In genomic region chr1:226608699-226609505, GRCh38 we compare ENCODE assay signal across 8 cellular contexts.
DNase-seq lines count a peak whose midpoint lies in the region; ATAC-seq and TF ChIP-seq lines count a peak whose summit lies in the region.

No MANE protein-coding gene starts in this region.

- H3K27ac Mint-ChIP-seq in nephron progenitor cell = no peak overlapping the region

- DNase-seq in DND-41 = peak; percentile 69
- peak; percentile 87 for DNase-seq in NT2/D1 (ENCODE audit: low read depth, low spot score)
- peak; percentile 87 for DNase-seq in activated CD8-positive, alpha-beta memory T cell treated with anti-CD3 and anti-CD28 coated beads, Interleukin-2, amount 50 U/mL, for 48 hours
- DNase-seq in esophagus muscularis mucosa (ENCODE audit: extremely low spot score) = no peak
- peak; percentile 86 for DNase-seq in nephron progenitor cell
- DNase-seq in superior temporal gyrus (ENCODE audit: extremely low spot score) = peak; percentile 73
- no peak for DNase-seq in NK-92 treated with Interleukin-12 subunit alpha and Interleukin-12 subunit beta, amount 100 ng/mL, for 24 hours (lab: John Stamatoyannopoulos, UW)

- H3K4me2 ChIP-seq in DND-41 (ENCODE audit: insufficient read depth, low read length) = no peak overlapping the region

- WGBS in esophagus muscularis mucosa = 68% methylated on average over 13 of the region's 18 CpGs

- no peak for TF ChIP-seq POLR2A in esophagus muscularis mucosa (IDR thresholded peaks at IDR 0.05; ENCODE audit: low read depth)

- H3K4me1 ChIP-seq in DND-41 (ENCODE audit: insufficient read depth, low read length) (no peaks in the 10 kb centered on the region), NT2/D1 (ENCODE audit: insufficient read depth, insufficient read length) (peaks cover 45% of the 10 kb centered on the region), esophagus muscularis mucosa (peaks cover 15 to 34% (median 30%) of the 10 kb centered on the region in 4 donors)

- ATAC-seq in DND-41 (ENCODE audit: insufficient read depth, low read depth) (peak; percentile 93), HG03342 (IDR thresholded peaks at IDR 0.05; ENCODE audit: unreplicated experiment) (peak; percentile 79)

- H3K27me3 Mint-ChIP-seq in nephron progenitor cell (ENCODE audit: low read depth, poor library complexity) = peaks cover 8% of the 10 kb centered on the region

- no peak overlapping the region for H2AFZ ChIP-seq in DND-41 (ENCODE audit: low read depth, low read length)

- no peak overlapping the region for H3K9ac ChIP-seq in DND-41 (ENCODE audit: low read depth, low read length)
- peak overlapping the region; percentile 24 for H3K9ac ChIP-seq in NT2/D1 (ENCODE audit: insufficient read length, low read depth)

- H3K27ac ChIP-seq in DND-41 (ENCODE audit: low read length) (no peak overlapping the region), esophagus muscularis mucosa (replicated peaks in 1 of 4) (no peak overlapping the region)

- H3K4me3 ChIP-seq in DND-41 (ENCODE audit: low read depth in 1 of 2, low read length in 2 of 2) (no peak overlapping the region), NT2/D1 (ENCODE audit: insufficient read length, low read depth) (no peak overlapping the region), esophagus muscularis mucosa (no peak overlapping the region)

- H3K27me3 ChIP-seq in DND-41 (ENCODE audit: insufficient read depth, low read length, poor library complexity) (no peaks in the 10 kb centered on the region), NT2/D1 (ENCODE audit: insufficient read depth, insufficient read length) (no peaks in the 10 kb centered on the region), esophagus muscularis mucosa (no peaks in the 10 kb centered on the region)

- peaks cover 29% of the 10 kb centered on the region for H3K4me1 Mint-ChIP-seq in nephron progenitor cell

- no peaks in the 10 kb centered on the region for H3K36me3 Mint-ChIP-seq in nephron progenitor cell (ENCODE audit: low read depth)

- no peaks in the 10 kb centered on the region for H3K9me3 ChIP-seq in DND-41 (ENCODE audit: insufficient read depth, low read length, severe bottlenecking)
- H3K9me3 ChIP-seq in NT2/D1 (ENCODE audit: insufficient read depth, low read length) = no peaks in the 10 kb centered on the region
- no peaks in the 10 kb centered on the region for H3K9me3 ChIP-seq in esophagus muscularis mucosa

- no peak for TF ChIP-seq EP300 in esophagus muscularis mucosa (IDR thresholded peaks at IDR 0.05)

- H4K20me1 ChIP-seq in DND-41 (ENCODE audit: insufficient read depth, low read length) = no peaks in the 10 kb centered on the region; the same call in 1 of the 2 replicates

- no peaks in the 10 kb centered on the region for H3K36me3 ChIP-seq in DND-41 (ENCODE audit: insufficient read depth, low read length)
- H3K36me3 ChIP-seq in NT2/D1 (ENCODE audit: insufficient read depth, insufficient read length, low read length) = no peaks in the 10 kb centered on the region
- H3K36me3 ChIP-seq in esophagus muscularis mucosa = no peaks in the 10 kb centered on the region

- H3K4me3 Mint-ChIP-seq in nephron progenitor cell = no peak overlapping the region

- TF ChIP-seq CTCF in DND-41 (IDR thresholded peaks at IDR 0.05; ENCODE audit: borderline replicate concordance, extremely low read depth, low read length, poor library complexity, severe bottlenecking) = peak; percentile 91
- TF ChIP-seq CTCF in esophagus muscularis mucosa (IDR thresholded peaks at IDR 0.05) = peak; percentile 76 to 90 (median 82)
- peak; percentile 95 for TF ChIP-seq CTCF in nephron progenitor cell (IDR thresholded peaks at IDR 0.05)

- intact Hi-C loops in esophagus muscularis mucosa (cut with DNase I) = loop anchor here (1.0 kb wide), 1 partner anchor 62 kb away; no protein-coding TSS in a partner anchor

- H3K9me3 Mint-ChIP-seq in nephron progenitor cell = peaks cover 6% of the 10 kb centered on the region

- H3K79me2 ChIP-seq in DND-41 (ENCODE audit: insufficient read depth, low read length) = no peaks in the 10 kb centered on the region

Comparison
In these comparisons a context has a peak if more than half of its experiments do, and no peak if none do; other contexts are left out.
1. DNase-seq: peak in DND-41 (single experiment), NT2/D1 (single experiment), activated CD8-positive, alpha-beta memory T cell treated with anti-CD3 and anti-CD28 coated beads, Interleukin-2, amount 50 U/mL, for 48 hours (single experiment), nephron progenitor cell (single experiment) and superior temporal gyrus (single experiment); none in esophagus muscularis mucosa (single experiment) and NK-92 treated with Interleukin-12 subunit alpha and Interleukin-12 subunit beta, amount 100 ng/mL, for 24 hours (single experiment).
2. Peak in every context shown above with its lines, with median percentiles within 50 percentile points of each other: CTCF ChIP-seq.